ENCODE assay signal across 8 cellular contexts in genomic region chr22:35539910-35540599, GRCh38. TPM values are rescaled to one million over a fixed set of nuclear protein-coding genes. Genes with fewer than 3 reads are reported as not detected.
DNase-seq lines count a peak whose midpoint lies in the region; ATAC-seq and TF ChIP-seq lines count a peak whose summit lies in the region.

No MANE protein-coding gene starts in this region.

- 2 to 3% methylated on average over 21 to 51 of the region's 89 CpGs for WGBS in testis, 2 donors

- intact Hi-C loops in head of caudate nucleus (cut with DNase I): no loop called here
- intact Hi-C loops in testis (cut with DNase I; ENCODE audit: low total_unique reads): no loop called here

- TF ChIP-seq POLR2A in Peyer's patch (IDR thresholded peaks at IDR 0.05) (no peak), testis (IDR thresholded peaks at IDR 0.05) (no peak)

- H3K36me3 ChIP-seq in Peyer's patch (no peaks in the 10 kb centered on the region), testis (ENCODE audit: low read depth, missing control alignments) (no peaks in the 10 kb centered on the region)

- DNase-seq in AG09309 (ENCODE audit: low read depth) (no peak), Peyer's patch (peak; percentile 61 to 82 (median 76)), head of caudate nucleus (peak in 37 of 42 donors; percentile 69 to 88 (median 79)), omental fat pad (ENCODE audit: low spot score) (peak; percentile 34), testis (peak; percentile 58)
- peak; percentile 68 for DNase-seq in activated naive CD4-positive, alpha-beta T cell treated with Interleukin-2 at 50 U/mL for 16 hours

- TF ChIP-seq CTCF in AG09309 (IDR thresholded peaks at IDR 0.05; ENCODE audit: control insufficient read depth, insufficient read depth, low read depth, low read length, missing control alignments) (no peak), Peyer's patch (IDR thresholded peaks at IDR 0.05) (no peak), omental fat pad (IDR thresholded peaks at IDR 0.05) (no peak), testis (IDR thresholded peaks at IDR 0.05) (no peak)

- H3K27me3 ChIP-seq in Peyer's patch (no peaks in the 10 kb centered on the region), testis (no peaks in the 10 kb centered on the region)

- H3K27ac ChIP-seq in Peyer's patch: peak overlapping the region in 2 of 4 donors; percentile 42 to 69
- no peak overlapping the region for H3K27ac ChIP-seq in testis

- peak overlapping the region; percentile 74 for H3K4me3 ChIP-seq in AG09309 (ENCODE audit: control insufficient read depth, low read depth, low read length)
- H3K4me3 ChIP-seq in Peyer's patch: peak overlapping the region; percentile 40 to 67 (median 64)
- H3K4me3 ChIP-seq in testis: peak overlapping the region; percentile 44 to 53

- ATAC-seq in GM19467 (IDR thresholded peaks at IDR 0.05; ENCODE audit: unreplicated experiment) (peak; percentile 55), omental fat pad (ENCODE audit: low FRiP score) (peak; percentile 66), HG02870 (IDR thresholded peaks at IDR 0.05; ENCODE audit: unreplicated experiment) (no peak)

- H3K4me1 ChIP-seq in Peyer's patch (peaks cover 0 to 34% (median 7%) of the 10 kb centered on the region in 4 donors), testis (no peaks in the 10 kb centered on the region)

- no peaks in the 10 kb centered on the region for H3K9me3 ChIP-seq in Peyer's patch
- H3K9me3 ChIP-seq in testis: no peaks in the 10 kb centered on the region

RNA-seq across cellular contexts. Expression of gene RASD2, which starts 0.6 kb away (rescaled TPM):
- total RNA-seq in Peyer's patch (1 to 10 TPM; 2.7 to 5.8 (median 4.8) TPM), omental fat pad (1 to 10 TPM in 1 of 4 donors, under 1 TPM in 3; 0.19 to 2.8 (median 0.57) TPM), testis (1 to 10 TPM; 1.2 to 1.7 TPM)
- 1.7 TPM for polyA plus RNA-seq in testis (ENCODE audit: insufficient read depth, low read depth, low replicate concordance)
